9 cellular contexts compared by ENCODE assay signal in the genomic region with DNA sequence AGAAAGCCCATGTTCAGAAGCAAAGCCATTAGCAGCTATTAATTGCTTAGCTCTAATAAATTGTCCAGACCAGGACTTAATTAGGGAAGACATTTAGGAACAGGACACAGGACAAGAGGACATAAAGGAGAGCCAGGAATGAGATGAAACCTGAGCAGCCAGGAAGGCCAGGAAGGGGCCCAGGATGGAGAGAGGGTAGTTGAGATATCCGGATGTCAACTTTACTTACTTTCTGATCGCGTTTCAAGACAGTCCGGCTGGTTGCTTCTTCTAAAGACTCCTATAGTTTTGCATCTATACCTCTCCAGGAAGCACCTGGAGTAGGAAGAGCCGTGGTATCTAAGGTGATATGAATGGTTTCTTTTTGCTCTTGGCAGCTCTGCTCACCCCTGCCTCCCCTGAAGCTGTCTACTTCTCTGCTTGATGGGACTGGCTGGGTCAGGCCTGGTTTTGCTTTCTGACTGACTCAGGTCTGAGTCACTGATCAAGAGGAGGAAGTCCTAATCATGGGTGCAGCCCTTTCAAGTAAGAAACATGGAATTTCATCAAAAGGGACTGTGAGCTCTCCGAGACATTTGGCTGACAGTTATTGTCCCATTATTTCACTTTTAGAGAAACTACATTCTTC.
DNase-seq lines count a peak whose midpoint lies in the region; ATAC-seq, FAIRE-seq and TF ChIP-seq lines count a peak whose summit lies in the region.
"Had no signal": no experiment of that assay in that cellular context is flagged by ENCODE, and none has a peak within 500 bp of the region (broad histone marks: within the 10 kb centered on the region; RNA-seq: fewer than 3 reads in every experiment).

No MANE protein-coding gene starts in this region.

- peak; percentile 99 for ATAC-seq in GM21619 (IDR thresholded peaks at IDR 0.05; ENCODE audit: unreplicated experiment)

- H3K4me1 ChIP-seq in prostate gland (replicated peaks) = no peaks in the 10 kb centered on the region
- no peaks in the 10 kb centered on the region for H3K4me1 ChIP-seq in SJCRH30

- H3K4me3 ChIP-seq in fibroblast of the aortic adventitia (ENCODE audit: low read depth, low read length) (no peak overlapping the region), prostate gland (no peak overlapping the region), SJCRH30 (no peak overlapping the region)

- H3K9me3 ChIP-seq in prostate gland (no peaks in the 10 kb centered on the region), SJCRH30 (replicated peaks) (no peaks in the 10 kb centered on the region; the same call in 1 of the 2 replicates)

- H3K36me3 ChIP-seq in prostate gland (no peaks in the 10 kb centered on the region), SJCRH30 (no peaks in the 10 kb centered on the region)

- WGBS in prostate gland = 78% methylated on average over 6 of the region's 6 CpGs

- TF ChIP-seq CTCF in GM10266 (IDR thresholded peaks at IDR 0.05; ENCODE audit: control insufficient read depth, insufficient read depth, low read depth, missing control alignments) (no peak), fibroblast of the aortic adventitia (IDR thresholded peaks at IDR 0.05; ENCODE audit: insufficient read depth, low read length) (no peak), prostate gland (IDR thresholded peaks at IDR 0.05) (no peak)

- intact Hi-C loops in prostate gland (cut with DNase I) = no loop called here

- DNase-seq in GM10266 (ENCODE audit: extremely low spot score) = peak; percentile 4
- peak; percentile 83 for DNase-seq in HT1080 (ENCODE audit: low read depth)
- peak; percentile 53 for DNase-seq in fibroblast of the aortic adventitia (ENCODE audit: low read depth)
- DNase-seq in prostate gland (ENCODE audit: low spot score) = no peak
- no peak for DNase-seq in GM12891 (ENCODE audit: insufficient read length, low spot score)
- DNase-seq in SJCRH30 = no peak
- no peak for DNase-seq in stimulated activated naive CD4-positive, alpha-beta T cell (lab: John Stamatoyannopoulos, UW)

- H3K27me3 ChIP-seq in prostate gland (replicated peaks; ENCODE audit: insufficient read depth) (no peaks in the 10 kb centered on the region), SJCRH30 (no peaks in the 10 kb centered on the region)

- no peak overlapping the region for H3K27ac ChIP-seq in prostate gland
- H3K27ac ChIP-seq in SJCRH30 = no peak overlapping the region

- no peak for TF ChIP-seq POLR2A in prostate gland (IDR thresholded peaks at IDR 0.05)
- TF ChIP-seq POLR2A in GM12891 (IDR thresholded peaks at IDR 0.05; ENCODE audit: low read depth, low read length) = no peak

- FAIRE-seq in GM12891 (lab: Jason Lieb, UNC) = no peak
- FAIRE-seq: endometrium had no signal

TF ChIP-seq in GM12891, 5 proteins besides CTCF, POLR2A, EP300 and RAD21:
- TF ChIP-seq POU2F2 (IDR thresholded peaks at IDR 0.05; ENCODE audit: low read depth, low read length) (no peak), SPI1 (IDR thresholded peaks at IDR 0.05; ENCODE audit: low read depth, low read length) (no peak), POLR2AphosphoS5 (IDR thresholded peaks at IDR 0.05; ENCODE audit: low read depth, low read length) (no peak), PAX5 (IDR thresholded peaks at IDR 0.05; ENCODE audit: insufficient read depth, low read length, severe bottlenecking) (no peak), TAF1 (IDR thresholded peaks at IDR 0.05; ENCODE audit: low read depth, low read length) (no peak)

Comparison
In these comparisons a context has a peak if more than half of its experiments do, and no peak if none do; other contexts are left out.
1. DNase-seq: peak in GM10266 (single experiment), HT1080 (single experiment) and fibroblast of the aortic adventitia (single experiment); none in prostate gland (single experiment), GM12891 (single experiment), SJCRH30 (0 of 2) and stimulated activated naive CD4-positive, alpha-beta T cell (0 of 6).